ENCODE assay signal across 1 cellular context in the genomic region with DNA sequence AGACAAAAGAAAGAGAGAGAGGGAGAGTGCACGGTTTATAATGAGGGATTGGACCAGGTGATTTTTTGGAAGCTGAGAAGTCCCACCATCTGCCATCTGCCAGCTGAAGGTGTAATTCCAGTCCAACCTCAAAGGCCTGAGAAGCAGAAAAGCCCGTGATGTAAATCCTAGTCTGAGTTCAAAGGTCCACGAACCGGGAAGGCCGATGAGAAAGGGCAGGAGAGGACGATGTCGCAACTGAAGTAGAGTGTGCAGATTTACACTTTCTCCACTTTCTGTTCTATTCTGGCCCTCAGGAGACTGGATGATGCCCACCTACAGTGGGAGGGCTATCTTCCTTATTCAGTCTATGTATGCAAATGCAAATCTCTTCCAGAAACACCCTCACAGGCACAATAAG.
TF ChIP-seq lines count a peak whose summit lies in the region.

No MANE protein-coding gene starts in this region.

TF ChIP-seq in HepG2, 621 proteins besides CTCF, POLR2A, EP300 and RAD21 (continued from another document):
- TF ChIP-seq LRRFIP1 (CRISPR knock-in tag; conservative IDR thresholded peaks at IDR 0.05) (no peak), RXRB (CRISPR knock-in tag; IDR thresholded peaks at IDR 0.05; ENCODE audit: borderline replicate concordance) (0 out of 2 replicates have a peak, but pooled peaks have one; percentile 37), MEIS2 (CRISPR knock-in tag; IDR thresholded peaks at IDR 0.05) (no peak), ZMAT3 (CRISPR knock-in tag; conservative IDR thresholded peaks at IDR 0.05) (no peak), THRA (CRISPR knock-in tag; IDR thresholded peaks at IDR 0.05; ENCODE audit: borderline replicate concordance) (peak; percentile 66; the same call in 1 of the 2 replicates), PRDM4 (CRISPR knock-in tag; IDR thresholded peaks at IDR 0.05; ENCODE audit: borderline replicate concordance) (no peak), MEF2D (CRISPR knock-in tag; IDR thresholded peaks at IDR 0.05) (no peak), CEBPG (CRISPR knock-in tag; IDR thresholded peaks at IDR 0.05) (peak; percentile 86), HNF4G (IDR thresholded peaks at IDR 0.05; ENCODE audit: borderline replicate concordance, low read depth, low read length) (peak; percentile 60), HNF4G (CRISPR knock-in tag; IDR thresholded peaks at IDR 0.05; ENCODE audit: borderline replicate concordance, low read depth) (no peak), CC2D1A (CRISPR knock-in tag; IDR thresholded peaks at IDR 0.05) (no peak), SALL1 (CRISPR knock-in tag; IDR thresholded peaks at IDR 0.05) (peak; percentile 17; the same call in 1 of the 2 replicates), NCOR1 (IDR thresholded peaks at IDR 0.05; ENCODE audit: borderline replicate concordance, low read length) (peak; percentile 46; the same call in 1 of the 2 replicates), HCFC1 (IDR thresholded peaks at IDR 0.05; ENCODE audit: low read depth, low read length) (no peak), NR2C2 (CRISPR knock-in tag; IDR thresholded peaks at IDR 0.05; ENCODE audit: borderline replicate concordance) (0 out of 2 replicates have a peak, but pooled peaks have one; percentile 22), PTBP1 (IDR thresholded peaks at IDR 0.05; ENCODE audit: low read depth, low read length, poor library complexity, severe bottlenecking) (no peak), NR2F6 (IDR thresholded peaks at IDR 0.05) (no peak; the same call in 1 of the 2 replicates), NR2F6 (CRISPR knock-in tag; IDR thresholded peaks at IDR 0.05) (0 out of 2 replicates have a peak, but pooled peaks have one; percentile 19), CEBPB (IDR thresholded peaks at IDR 0.05; ENCODE audit: borderline replicate concordance, low read depth, low read length) (peak; percentile 95), ZBTB7A (CRISPR knock-in tag; IDR thresholded peaks at IDR 0.05) (no peak), THYN1 (CRISPR knock-in tag; IDR thresholded peaks at IDR 0.05; ENCODE audit: borderline replicate concordance, low read depth) (no peak), ESRRA (CRISPR knock-in tag; IDR thresholded peaks at IDR 0.05; ENCODE audit: low read depth) (no peak), SALL2 (CRISPR knock-in tag; IDR thresholded peaks at IDR 0.05) (no peak), GFI1 (CRISPR knock-in tag; IDR thresholded peaks at IDR 0.05; ENCODE audit: borderline replicate concordance) (0 out of 2 replicates have a peak, but pooled peaks have one; percentile 24)
- TF ChIP-seq, protein P1, sequence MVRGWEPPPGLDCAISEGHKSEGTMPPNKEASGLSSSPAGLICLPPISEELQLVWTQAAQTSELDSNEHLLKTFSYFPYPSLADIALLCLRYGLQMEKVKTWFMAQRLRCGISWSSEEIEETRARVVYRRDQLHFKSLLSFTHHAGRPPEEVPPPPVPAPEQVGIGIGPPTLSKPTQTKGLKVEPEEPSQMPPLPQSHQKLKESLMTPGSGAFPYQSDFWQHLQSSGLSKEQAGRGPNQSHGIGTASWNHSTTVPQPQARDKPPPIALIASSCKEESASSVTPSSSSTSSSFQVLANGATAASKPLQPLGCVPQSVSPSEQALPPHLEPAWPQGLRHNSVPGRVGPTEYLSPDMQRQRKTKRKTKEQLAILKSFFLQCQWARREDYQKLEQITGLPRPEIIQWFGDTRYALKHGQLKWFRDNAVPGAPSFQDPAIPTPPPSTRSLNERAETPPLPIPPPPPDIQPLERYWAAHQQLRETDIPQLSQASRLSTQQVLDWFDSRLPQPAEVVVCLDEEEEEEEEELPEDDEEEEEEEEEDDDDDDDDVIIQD (CRISPR knock-in tag; IDR thresholded peaks at IDR 0.05; ENCODE audit: low read depth): peak; percentile 54; the same call in 1 of the 2 replicates
- TF ChIP-seq, protein P2, sequence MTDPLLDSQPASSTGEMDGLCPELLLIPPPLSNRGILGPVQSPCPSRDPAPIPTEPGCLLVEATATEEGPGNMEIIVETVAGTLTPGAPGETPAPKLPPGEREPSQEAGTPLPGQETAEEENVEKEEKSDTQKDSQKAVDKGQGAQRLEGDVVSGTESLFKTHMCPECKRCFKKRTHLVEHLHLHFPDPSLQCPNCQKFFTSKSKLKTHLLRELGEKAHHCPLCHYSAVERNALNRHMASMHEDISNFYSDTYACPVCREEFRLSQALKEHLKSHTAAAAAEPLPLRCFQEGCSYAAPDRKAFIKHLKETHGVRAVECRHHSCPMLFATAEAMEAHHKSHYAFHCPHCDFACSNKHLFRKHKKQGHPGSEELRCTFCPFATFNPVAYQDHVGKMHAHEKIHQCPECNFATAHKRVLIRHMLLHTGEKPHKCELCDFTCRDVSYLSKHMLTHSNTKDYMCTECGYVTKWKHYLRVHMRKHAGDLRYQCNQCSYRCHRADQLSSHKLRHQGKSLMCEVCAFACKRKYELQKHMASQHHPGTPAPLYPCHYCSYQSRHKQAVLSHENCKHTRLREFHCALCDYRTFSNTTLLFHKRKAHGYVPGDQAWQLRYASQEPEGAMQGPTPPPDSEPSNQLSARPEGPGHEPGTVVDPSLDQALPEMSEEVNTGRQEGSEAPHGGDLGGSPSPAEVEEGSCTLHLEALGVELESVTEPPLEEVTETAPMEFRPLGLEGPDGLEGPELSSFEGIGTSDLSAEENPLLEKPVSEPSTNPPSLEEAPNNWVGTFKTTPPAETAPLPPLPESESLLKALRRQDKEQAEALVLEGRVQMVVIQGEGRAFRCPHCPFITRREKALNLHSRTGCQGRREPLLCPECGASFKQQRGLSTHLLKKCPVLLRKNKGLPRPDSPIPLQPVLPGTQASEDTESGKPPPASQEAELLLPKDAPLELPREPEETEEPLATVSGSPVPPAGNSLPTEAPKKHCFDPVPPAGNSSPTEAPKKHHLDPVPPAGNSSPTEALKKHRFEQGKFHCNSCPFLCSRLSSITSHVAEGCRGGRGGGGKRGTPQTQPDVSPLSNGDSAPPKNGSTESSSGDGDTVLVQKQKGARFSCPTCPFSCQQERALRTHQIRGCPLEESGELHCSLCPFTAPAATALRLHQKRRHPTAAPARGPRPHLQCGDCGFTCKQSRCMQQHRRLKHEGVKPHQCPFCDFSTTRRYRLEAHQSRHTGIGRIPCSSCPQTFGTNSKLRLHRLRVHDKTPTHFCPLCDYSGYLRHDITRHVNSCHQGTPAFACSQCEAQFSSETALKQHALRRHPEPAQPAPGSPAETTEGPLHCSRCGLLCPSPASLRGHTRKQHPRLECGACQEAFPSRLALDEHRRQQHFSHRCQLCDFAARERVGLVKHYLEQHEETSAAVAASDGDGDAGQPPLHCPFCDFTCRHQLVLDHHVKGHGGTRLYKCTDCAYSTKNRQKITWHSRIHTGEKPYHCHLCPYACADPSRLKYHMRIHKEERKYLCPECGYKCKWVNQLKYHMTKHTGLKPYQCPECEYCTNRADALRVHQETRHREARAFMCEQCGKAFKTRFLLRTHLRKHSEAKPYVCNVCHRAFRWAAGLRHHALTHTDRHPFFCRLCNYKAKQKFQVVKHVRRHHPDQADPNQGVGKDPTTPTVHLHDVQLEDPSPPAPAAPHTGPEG (CRISPR knock-in tag; IDR thresholded peaks at IDR 0.05): no peak
